Comparison of ENCODE assay signal across 20 cellular contexts in genomic region chr10:114028425-114028824, GRCh38. TPM values are rescaled to one million over a fixed set of nuclear protein-coding genes. Genes with fewer than 3 reads are reported as not detected.
DNase-seq lines count a peak whose midpoint lies in the region; ATAC-seq and TF ChIP-seq lines count a peak whose summit lies in the region.
"Had no signal": no experiment of that assay in that cellular context is flagged by ENCODE, and none has a peak within 500 bp of the region (broad histone marks: within the 10 kb centered on the region; RNA-seq: fewer than 3 reads in every experiment).

No MANE protein-coding gene starts in this region.

- H3K27ac Mint-ChIP-seq in activated T-cell treated with anti-CD3 and anti-CD28 coated beads, Interleukin-2, amount 50 U/mL, for 24 hours = no peak overlapping the region
- H3K27ac Mint-ChIP-seq: CD4-positive, CD25-positive, alpha-beta regulatory T cell; CD8-positive, alpha-beta T cell had no signal

- H3K4me3 ChIP-seq in BLaER1 treated with 17β-estradiol and CSF1 and Interleukin-3, amounts not matched to agents 10 nM and 100 nM = no peak overlapping the region
- H3K4me3 ChIP-seq in Panc1 (ENCODE audit: low read depth in 2 of 2, low read length in 2 of 2) (no peak overlapping the region), neuronal stem cell (ENCODE audit: low read length in 2 of 2) (no peak overlapping the region)
- H3K4me3 ChIP-seq: GM23338 had no signal

- POLR2A ChIA-PET in Panc1 (lab: Charles Lee) = no interaction called here

- H3K4me1 Mint-ChIP-seq in activated T-cell treated with anti-CD3 and anti-CD28 coated beads, Interleukin-2, amount 50 U/mL, for 24 hours (ENCODE audit: low read depth) = peaks cover 14% of the 10 kb centered on the region

- H3K4ac ChIP-seq in neuronal stem cell (ENCODE audit: low read length) = no peak overlapping the region

- H3K27ac ChIP-seq in BLaER1 treated with 17β-estradiol and CSF1 and Interleukin-3, amounts not matched to agents 10 nM and 100 nM = peak overlapping the region in 8 of 11 experiments; percentile 29 to 99 (median 98); a peak in 9 of 22 replicates
- H3K27ac ChIP-seq in Panc1 (ENCODE audit: low read length) (peak overlapping the region; percentile 91), epithelial cell of prostate (peak overlapping the region; percentile 94), neuronal stem cell (replicated peaks; ENCODE audit: low read length) (no peak overlapping the region)
- H3K27ac ChIP-seq: C4-2B had no signal

- no peak overlapping the region for H2AK5ac ChIP-seq in neuronal stem cell (ENCODE audit: low read depth, low read length)

- H4K8ac ChIP-seq in neuronal stem cell (ENCODE audit: low read depth, low read length) = no peak overlapping the region

- no peaks in the 10 kb centered on the region for H3K79me1 ChIP-seq in neuronal stem cell (ENCODE audit: low read depth, low read length)

- H2BK15ac ChIP-seq in neuronal stem cell (ENCODE audit: low read length) = no peak overlapping the region

- no peaks in the 10 kb centered on the region for H4K20me1 ChIP-seq in BLaER1 treated with 17β-estradiol and CSF1 and Interleukin-3, amounts not matched to agents 10 nM and 100 nM

- no CpG with 5 or more reads among the region's 4 CpGs for WGBS in neuronal stem cell (ENCODE audit: extremely low coverage in 2 of 2, insufficient read length in 2 of 2, insufficient replicate concordance in 1 of 2), 2 donors

- TF ChIP-seq CTCF in Panc1 (IDR thresholded peaks at IDR 0.05) = no peak

- in situ Hi-C loops in Panc1 (cut with HindIII; ENCODE audit: low pct_unique_long_range_greater_than_20kb, low sequenced_read_pairs) = no loop called here

- peaks cover 33 to 90% (median 59%) of the 10 kb centered on the region in 10 experiments for H3K4me1 ChIP-seq in BLaER1 treated with 17β-estradiol and CSF1 and Interleukin-3, amounts not matched to agents 10 nM and 100 nM
- H3K4me1 ChIP-seq in Panc1 (ENCODE audit: control insufficient read depth, insufficient read depth, low read length) (peaks cover 27% of the 10 kb centered on the region), neuronal stem cell (ENCODE audit: control insufficient read depth in 2 of 2, insufficient read depth in 1 of 2, low read depth in 1 of 2, low read length in 2 of 2) (peaks cover 0 to 1% of the 10 kb centered on the region in 2 donors)

- no peak overlapping the region for H2BK12ac ChIP-seq in neuronal stem cell (ENCODE audit: low read length)

- intact Hi-C loops in Panc1 (cut with micrococcal nuclease; ENCODE audit: unreplicated experiment) = no loop called here

- peak overlapping the region; percentile 9 for H3K18ac ChIP-seq in neuronal stem cell (ENCODE audit: low read length)

- H3K36me3 Mint-ChIP-seq in activated T-cell treated with anti-CD3 and anti-CD28 coated beads, Interleukin-2, amount 50 U/mL, for 24 hours (ENCODE audit: low read depth) = no peaks in the 10 kb centered on the region
- H3K36me3 Mint-ChIP-seq: CD4-positive, CD25-positive, alpha-beta regulatory T cell; CD8-positive, alpha-beta T cell had no signal

- no peaks in the 10 kb centered on the region for H3K36me3 ChIP-seq in BLaER1 treated with 17β-estradiol and CSF1 and Interleukin-3, amounts not matched to agents 10 nM and 100 nM
- H3K36me3 ChIP-seq in Panc1 (ENCODE audit: control insufficient read depth, insufficient read depth, low read length) = no peaks in the 10 kb centered on the region
- no peaks in the 10 kb centered on the region for H3K36me3 ChIP-seq in neuronal stem cell (replicated peaks in 1 of 2; ENCODE audit: control insufficient read depth in 2 of 2, insufficient read depth in 2 of 2, low read length in 2 of 2)

- no peaks in the 10 kb centered on the region for H3K27me3 ChIP-seq in BLaER1 treated with 17β-estradiol and CSF1 and Interleukin-3, amounts not matched to agents 10 nM and 100 nM
- H3K27me3 ChIP-seq in Panc1 (ENCODE audit: control insufficient read depth, insufficient read depth, low read length) = no peaks in the 10 kb centered on the region
- peaks cover 0 to 68% (median 0%) of the 10 kb centered on the region in 3 experiments for H3K27me3 ChIP-seq in neuronal stem cell (ENCODE audit: control insufficient read depth in 3 of 3, insufficient read depth in 3 of 3, low read depth in 1 of 3, low read length in 3 of 3)

- no peak for ATAC-seq in Panc1
- ATAC-seq in GM21528 (IDR thresholded peaks at IDR 0.05; ENCODE audit: low FRiP score, unreplicated experiment) = no peak
- ATAC-seq: CD8-positive, alpha-beta T cell; GM23338; HCT116 had no signal

- H3K14ac ChIP-seq in neuronal stem cell (ENCODE audit: low read length) = no peak overlapping the region

- H3K27me3 Mint-ChIP-seq in activated T-cell treated with anti-CD3 and anti-CD28 coated beads, Interleukin-2, amount 50 U/mL, for 24 hours = peaks cover 19% of the 10 kb centered on the region

- no peak for DNase-seq in Panc1 (ENCODE audit: low read depth, low spot score)
- DNase-seq in epithelial cell of prostate (ENCODE audit: low read depth, low spot score) = no peak
- no peak for DNase-seq in neuronal stem cell (ENCODE audit: low spot score)
- no peak for DNase-seq in activated CD4-positive, alpha-beta T cell treated with anti-CD3 and anti-CD28 coated beads, Interleukin-2, amount 50 U/mL, for 4 hours
- DNase-seq in nucleus accumbens (lab: John Stamatoyannopoulos, UW) = no peak
- no peak for DNase-seq in activated T-cell treated with anti-CD3 and anti-CD28 coated beads, Interleukin-2, amount 50 U/mL, for 24 hours
- DNase-seq: 8988T; Caco-2; CD4-positive, CD25-positive, alpha-beta regulatory T cell; CD8-positive, alpha-beta T cell; DMS153; DND-41; H9; HFFc6 had no signal

- no peak overlapping the region for H2BK5ac ChIP-seq in neuronal stem cell (ENCODE audit: low read length)

- no peaks in the 10 kb centered on the region for H3K9me3 Mint-ChIP-seq in activated T-cell treated with anti-CD3 and anti-CD28 coated beads, Interleukin-2, amount 50 U/mL, for 24 hours
- H3K9me3 Mint-ChIP-seq: CD8-positive, alpha-beta T cell; GM23338; H9; HFFc6 had no signal

- H3K9me3 ChIP-seq in BLaER1 treated with 17β-estradiol and CSF1 and Interleukin-3, amounts not matched to agents 10 nM and 100 nM (replicated peaks in 1 of 11) = peaks cover 0 to 13% (median 0%) of the 10 kb centered on the region in 11 experiments; a peak in 2 of 22 replicates
- H3K9me3 ChIP-seq in Panc1 (ENCODE audit: control insufficient read depth, insufficient read depth, low read depth, low read length) (no peaks in the 10 kb centered on the region), neuronal stem cell (replicated peaks in 1 of 2; ENCODE audit: control insufficient read depth in 2 of 2, insufficient read depth in 1 of 2, low read depth in 1 of 2, low read length in 2 of 2) (no peaks in the 10 kb centered on the region)
- H3K9me3 ChIP-seq: Caco-2 had no signal

- H3K23ac ChIP-seq in neuronal stem cell (ENCODE audit: low read depth, low read length, poor library complexity) = no peak overlapping the region

- H3K4me3 Mint-ChIP-seq in activated T-cell treated with anti-CD3 and anti-CD28 coated beads, Interleukin-2, amount 50 U/mL, for 24 hours = no peak overlapping the region
- H3K4me3 Mint-ChIP-seq: CD4-positive, CD25-positive, alpha-beta regulatory T cell; CD8-positive, alpha-beta T cell; GM23338; H9; HFFc6 had no signal

- H3K4me2 ChIP-seq in BLaER1 treated with 17β-estradiol and CSF1 and Interleukin-3, amounts not matched to agents 10 nM and 100 nM = peak overlapping the region in 4 of 11 experiments; percentile 7 to 86 (median 74); a peak in 5 of 22 replicates
- H3K4me2 ChIP-seq in neuronal stem cell (ENCODE audit: insufficient read depth, low read length, poor library complexity, severe bottlenecking) = no peak overlapping the region
- H3K4me2 ChIP-seq: GM23338 had no signal

- CTCF ChIA-PET in Panc1 (lab: Charles Lee) = no interaction called here

- no peak overlapping the region for H4K91ac ChIP-seq in neuronal stem cell (ENCODE audit: low read depth, low read length, poor library complexity)

- no peak overlapping the region for H2AFZ ChIP-seq in neuronal stem cell (ENCODE audit: low read length)
- H2AFZ ChIP-seq: GM23338 had no signal

- no TSS peak for BruUV-seq in Panc1 (replicated peaks; lab: Mats Ljungman, UMichigan)

- no peak overlapping the region for H3K9ac ChIP-seq in BLaER1 treated with 17β-estradiol and CSF1 and Interleukin-3, amounts not matched to agents 10 nM and 100 nM
- no peak overlapping the region for H3K9ac ChIP-seq in neuronal stem cell (ENCODE audit: low read depth, low read length, poor library complexity)

- H2BK120ac ChIP-seq in neuronal stem cell (ENCODE audit: low read depth, low read length) = no peak overlapping the region

RNA-seq across cellular contexts. Expression of gene ADRB1, which starts 15.2 kb away (rescaled TPM):
- 12.9 TPM for total RNA-seq in Panc1 (2021; ENCODE audit: unreplicated experiment)
- 11.0 TPM for polyA plus RNA-seq in Panc1 (2012; ENCODE audit: insufficient read length)
- polyA plus RNA-seq in neuronal stem cell (2013, experiment 1 of 2) = 0.06 TPM
- polyA plus RNA-seq in neuronal stem cell (2013, experiment 2 of 2) = 0.03 TPM
- polyA plus RNA-seq: BJ; CD4-positive, CD25-positive, alpha-beta regulatory T cell had no signal
